ENCODE assay signal across 8 cellular contexts in the genomic region with DNA sequence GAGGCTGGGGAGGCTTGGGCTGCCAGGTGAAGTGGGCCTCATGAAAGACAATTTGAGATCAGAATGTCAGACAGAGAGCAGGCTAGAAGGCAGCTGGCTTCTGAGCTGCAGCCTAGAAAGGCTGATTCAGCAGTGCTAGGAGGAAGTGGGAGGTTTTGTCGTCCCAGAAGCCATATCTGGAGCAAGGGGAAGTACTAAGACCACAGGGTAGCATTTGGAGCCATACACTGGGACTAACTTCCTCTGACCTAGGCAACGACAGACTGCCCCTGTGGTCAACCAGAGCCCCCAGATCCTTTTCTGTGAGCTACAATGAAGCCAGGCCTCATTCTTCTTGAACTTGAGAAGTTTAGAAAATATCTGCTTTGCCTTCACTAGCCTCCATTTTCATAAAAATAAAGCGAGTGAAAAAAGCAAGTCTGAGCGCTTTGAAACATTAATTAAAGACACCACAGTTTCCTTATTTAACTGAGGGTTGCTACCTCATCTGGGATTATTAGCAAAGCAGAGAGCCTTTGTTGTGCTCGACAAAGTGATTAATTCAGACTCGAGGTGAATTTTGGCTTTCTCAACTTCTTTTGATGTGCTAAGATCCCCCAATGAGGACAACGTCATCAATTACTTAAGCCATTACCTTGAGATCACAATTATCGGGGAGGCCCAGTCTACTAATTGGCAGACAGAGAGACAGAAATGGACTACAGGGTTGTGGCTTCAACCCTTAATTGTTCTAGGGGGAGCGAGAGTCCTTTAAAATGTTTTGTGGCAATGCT. TPM values are rescaled to one million over a fixed set of nuclear protein-coding genes. Genes with fewer than 3 reads are reported as not detected.
DNase-seq lines count a peak whose midpoint lies in the region; ATAC-seq and TF ChIP-seq lines count a peak whose summit lies in the region.

No MANE protein-coding gene starts in this region.

- intact Hi-C loops in esophagus muscularis mucosa (cut with DNase I): no loop called here

- no peak for TF ChIP-seq EP300 in esophagus muscularis mucosa (IDR thresholded peaks at IDR 0.05)

- no peak overlapping the region for H3K4me3 ChIP-seq in urinary bladder (ENCODE audit: low read depth, low read length)
- H3K4me3 ChIP-seq in esophagus muscularis mucosa: no peak overlapping the region

- H3K4me1 ChIP-seq in urinary bladder (ENCODE audit: insufficient read depth) (no peaks in the 10 kb centered on the region), esophagus muscularis mucosa (peaks cover 5 to 36% (median 18%) of the 10 kb centered on the region in 4 donors)

- TF ChIP-seq POLR2A in esophagus muscularis mucosa (IDR thresholded peaks at IDR 0.05; ENCODE audit: low read depth): no peak

- no peaks in the 10 kb centered on the region for H3K27me3 ChIP-seq in esophagus muscularis mucosa

- peak overlapping the region; percentile 59 for H3K27ac ChIP-seq in urinary bladder (ENCODE audit: low read depth)
- peak overlapping the region in 2 of 4 donors; percentile 6 to 13 for H3K27ac ChIP-seq in esophagus muscularis mucosa (replicated peaks in 1 of 4)

- no peaks in the 10 kb centered on the region for H3K9me3 ChIP-seq in esophagus muscularis mucosa

- 81% methylated on average over 9 of the region's 9 CpGs for WGBS in urinary bladder
- WGBS in esophagus muscularis mucosa: 74% methylated on average over 9 of the region's 9 CpGs

- peak; percentile 88 for ATAC-seq in GM18907 (IDR thresholded peaks at IDR 0.05; ENCODE audit: unreplicated experiment)
- peak; percentile 95 for ATAC-seq in HG02852 (IDR thresholded peaks at IDR 0.05; ENCODE audit: unreplicated experiment)

- TF ChIP-seq CTCF in esophagus muscularis mucosa (IDR thresholded peaks at IDR 0.05): no peak

- H3K36me3 ChIP-seq in urinary bladder (ENCODE audit: insufficient read depth) (no peaks in the 10 kb centered on the region), esophagus muscularis mucosa (no peaks in the 10 kb centered on the region)

- peak; percentile 61 for DNase-seq in SIG-M5 (lab: John Stamatoyannopoulos, UW)
- DNase-seq in iPS-NIHi7 (ENCODE audit: extremely low spot score): peak; percentile 28
- DNase-seq in activated effector memory CD4-positive, alpha-beta T cell treated with Interleukin-2 at 50 U/mL for 16 hours: no peak
- no peak for DNase-seq in stimulated activated CD8-positive, alpha-beta memory T cell treated with anti-CD3 and anti-CD28 coated beads, Interleukin-4, amount 100 ng/mL, for 48 hours
- DNase-seq in esophagus muscularis mucosa (ENCODE audit: extremely low spot score): no peak

RNA-seq across cellular contexts. Expression of gene TBXAS1, which starts 26.6 kb away (rescaled TPM):
- total RNA-seq in urinary bladder (8.6 TPM), esophagus muscularis mucosa (10 to 100 TPM in 3 of 4 donors, 1 to 10 TPM in 1; 9.8 to 31.3 (median 13.5) TPM)
- polyA plus RNA-seq in urinary bladder: 12.2 TPM

Comparison
In these comparisons a context has a peak if more than half of its experiments do, and no peak if none do; other contexts are left out.
1. DNase-seq: peak in SIG-M5 (single experiment) and iPS-NIHi7 (single experiment); none in activated effector memory CD4-positive, alpha-beta T cell treated with Interleukin-2 at 50 U/mL for 16 hours (single experiment), stimulated activated CD8-positive, alpha-beta memory T cell treated with anti-CD3 and anti-CD28 coated beads, Interleukin-4, amount 100 ng/mL, for 48 hours (single experiment) and esophagus muscularis mucosa (single experiment).